Comparison of ENCODE assay signal across 12 cellular contexts in genomic region chr7:116341222-116341907, GRCh38.
DNase-seq lines count a peak whose midpoint lies in the region; ATAC-seq, FAIRE-seq and TF ChIP-seq lines count a peak whose summit lies in the region.
"Had no signal": no experiment of that assay in that cellular context is flagged by ENCODE, and none has a peak within 500 bp of the region (broad histone marks: within the 10 kb centered on the region; RNA-seq: fewer than 3 reads in every experiment).

No MANE protein-coding gene starts in this region.

- no peaks in the 10 kb centered on the region for H3K9me3 ChIP-seq in HEK293 (ENCODE audit: control insufficient read depth, insufficient read depth, low read depth, low read length)

- H3K36me3 ChIP-seq in HEK293 (ENCODE audit: control insufficient read depth in 2 of 2, insufficient read depth in 1 of 2, low read length in 2 of 2) = no peaks in the 10 kb centered on the region
- H3K36me3 ChIP-seq: tibial artery had no signal

- H3K27ac ChIP-seq in C4-2B (no peak overlapping the region), HEK293 (ENCODE audit: extremely low read depth, low read depth, low read length) (no peak overlapping the region), VCaP (peak overlapping the region; percentile 45; the same call in 1 of the 2 replicates)

- CTCF ChIA-PET in HEK293 (lab: Yijun Ruan, JAX) = interaction anchor here (0.6 to 4.4 kb wide), 4 partner anchors 13 to 83 kb away, joined by 3 to 18 read pairs (median 4); no protein-coding TSS in a partner anchor

- TF ChIP-seq CTCF in C4-2B (conservative IDR thresholded peaks at IDR 0.05) = peak; percentile 52
- no peak for TF ChIP-seq CTCF in HEK293 (tag by site-specific recombination; IDR thresholded peaks at IDR 0.05)
- TF ChIP-seq CTCF in VCaP (conservative IDR thresholded peaks at IDR 0.05) = peak; percentile 28; the same call in 1 of the 2 replicates

- peak; percentile 53 for ATAC-seq in left lobe of liver
- ATAC-seq in GM19397 (IDR thresholded peaks at IDR 0.05; ENCODE audit: unreplicated experiment) = no peak
- ATAC-seq: natural killer cell had no signal

- FAIRE-seq in HTR-8/SVneo (lab: Jason Lieb, UNC) = no peak

- DNase-seq in left lobe of liver (ENCODE audit: low spot score) (no peak), HTR-8/SVneo (ENCODE audit: insufficient read length, low spot score) (no peak), NCI-H1092 (lab: John Stamatoyannopoulos, UW) (no peak), NCI-H2171 (lab: John Stamatoyannopoulos, UW) (no peak)
- DNase-seq: activated CD4-positive, alpha-beta T cell treated with anti-CD3 and anti-CD28 coated beads, Interleukin-2, amount 10 ng/mL, durations not matched to agents 7 days and 5 days; amniotic stem cell; natural killer cell; tibial artery had no signal

- no peak overlapping the region for H3K4me3 ChIP-seq in HEK293 (ENCODE audit: low read depth, low read length)
- H3K4me3 ChIP-seq: tibial artery had no signal

- 0 out of 2 replicates have a peak, but pooled peaks cover 3% of the 10 kb centered on the region for H3K4me1 ChIP-seq in HEK293 (ENCODE audit: control insufficient read depth, insufficient read depth, low read length)

- POLR2A ChIA-PET in HEK293 (lab: Yijun Ruan, JAX) = no interaction called here

TF ChIP-seq in HEK293, 187 proteins besides CTCF, POLR2A, EP300 and RAD21:
- TF ChIP-seq ZNF549 (tag by site-specific recombination; IDR thresholded peaks at IDR 0.05) (peak; percentile 79), HOXA7 (CRISPR knock-in tag; IDR thresholded peaks at IDR 0.05; ENCODE audit: borderline replicate concordance) (no peak)
